Comparison of ENCODE assay signal across 1 cellular context in the genomic region with DNA sequence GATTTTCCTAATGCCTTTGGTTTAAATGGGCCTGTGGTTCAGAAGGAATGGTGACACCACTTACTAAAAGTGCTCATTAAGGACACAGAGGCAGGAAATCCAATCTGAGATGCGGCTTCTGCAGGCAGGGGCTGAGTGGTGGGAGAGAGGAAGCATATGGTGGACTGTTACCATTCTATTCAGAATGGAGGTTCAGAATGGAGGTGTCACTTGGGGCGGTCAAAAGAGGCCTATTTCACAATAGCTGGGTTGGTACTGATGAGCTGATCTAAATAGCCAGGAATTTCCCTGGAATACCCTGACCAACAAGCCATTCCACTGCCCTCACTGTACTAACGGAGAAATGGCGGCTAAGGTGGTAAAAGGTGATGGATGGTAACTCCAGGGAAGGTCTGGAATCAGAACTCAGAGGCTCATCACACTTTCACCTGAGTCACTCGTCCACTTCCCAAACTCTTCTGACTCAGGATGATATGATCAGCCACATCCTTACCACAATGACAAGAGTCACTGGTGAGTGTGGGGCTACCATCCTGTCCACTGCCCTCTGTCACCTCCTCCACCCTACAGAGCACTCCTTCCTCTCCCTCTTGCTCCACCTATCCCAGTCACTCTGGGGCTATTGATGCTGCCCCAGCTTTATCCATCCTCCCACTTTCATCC.
TF ChIP-seq lines count a peak whose summit lies in the region.

No MANE protein-coding gene starts in this region.

TF ChIP-seq in HCT116, 20 proteins besides CTCF, POLR2A, EP300 and RAD21 (continued from another document):
- TF ChIP-seq, protein P1, sequence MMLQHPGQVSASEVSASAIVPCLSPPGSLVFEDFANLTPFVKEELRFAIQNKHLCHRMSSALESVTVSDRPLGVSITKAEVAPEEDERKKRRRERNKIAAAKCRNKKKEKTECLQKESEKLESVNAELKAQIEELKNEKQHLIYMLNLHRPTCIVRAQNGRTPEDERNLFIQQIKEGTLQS (IDR thresholded peaks at IDR 0.05) = no peak
- TF ChIP-seq EZH2phosphoT487 (IDR thresholded peaks at IDR 0.05; ENCODE audit: borderline replicate concordance) (no peak), YY1 (IDR thresholded peaks at IDR 0.05; ENCODE audit: extremely low read depth, insufficient replicate concordance, low read depth, low read length) (no peak), ZNF274 (IDR thresholded peaks at IDR 0.05; ENCODE audit: low read depth, low read length) (no peak), SP1 (IDR thresholded peaks at IDR 0.05; ENCODE audit: low read depth) (no peak), SRF (IDR thresholded peaks at IDR 0.05; ENCODE audit: low read depth) (no peak), EZH2 (IDR thresholded peaks at IDR 0.05) (no peak)
- TF ChIP-seq, protein P2, sequence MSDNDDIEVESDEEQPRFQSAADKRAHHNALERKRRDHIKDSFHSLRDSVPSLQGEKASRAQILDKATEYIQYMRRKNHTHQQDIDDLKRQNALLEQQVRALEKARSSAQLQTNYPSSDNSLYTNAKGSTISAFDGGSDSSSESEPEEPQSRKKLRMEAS (IDR thresholded peaks at IDR 0.05) = no peak
